ENCODE assay signal across 8 cellular contexts in genomic region chr14:91059576-91060471, GRCh38. TPM values are rescaled to one million over a fixed set of nuclear protein-coding genes. Genes with fewer than 3 reads are reported as not detected.
DNase-seq lines count a peak whose midpoint lies in the region; ATAC-seq, FAIRE-seq and TF ChIP-seq lines count a peak whose summit lies in the region.

No MANE protein-coding gene starts in this region.

- TF ChIP-seq CTCF in osteoblast (IDR thresholded peaks at IDR 0.05; ENCODE audit: extremely low read depth, low read depth, low read length), result no peak
- TF ChIP-seq CTCF in type B pancreatic cell (conservative IDR thresholded peaks at IDR 0.05), result peak; percentile 49

- no peaks in the 10 kb centered on the region for H3K9me3 Mint-ChIP-seq in type B pancreatic cell

- peak overlapping the region; percentile 85 for H3K4me3 Mint-ChIP-seq in type B pancreatic cell

- H3K27me3 ChIP-seq in osteoblast (ENCODE audit: insufficient read depth, low read length), result peaks cover 10% of the 10 kb centered on the region

- H4K20me1 ChIP-seq in osteoblast (ENCODE audit: insufficient read depth, low read length), result no peaks in the 10 kb centered on the region

- no peaks in the 10 kb centered on the region for H3K36me3 ChIP-seq in osteoblast (ENCODE audit: insufficient read depth, low read length)

- ATAC-seq in GM21360 (IDR thresholded peaks at IDR 0.05; ENCODE audit: unreplicated experiment), result peak; percentile 19

- H3K36me3 Mint-ChIP-seq in type B pancreatic cell, result no peaks in the 10 kb centered on the region

- peak overlapping the region; percentile 91 for H3K4me2 ChIP-seq in osteoblast (ENCODE audit: insufficient read depth, low read length)

- H2AFZ ChIP-seq in osteoblast (ENCODE audit: low read length), result peak overlapping the region; percentile 93

- peaks cover 8% of the 10 kb centered on the region for H3K4me1 ChIP-seq in osteoblast (ENCODE audit: insufficient read depth, low read length)

- H3K9me3 ChIP-seq in osteoblast (ENCODE audit: low read depth, low read length), result no peaks in the 10 kb centered on the region

- peaks cover 11% of the 10 kb centered on the region for H3K4me1 Mint-ChIP-seq in type B pancreatic cell (ENCODE audit: unreplicated experiment)

- peak overlapping the region; percentile 73 for H3K27ac Mint-ChIP-seq in type B pancreatic cell

- H3K27me3 Mint-ChIP-seq in type B pancreatic cell, result no peaks in the 10 kb centered on the region

- no peaks in the 10 kb centered on the region for H3K79me2 ChIP-seq in osteoblast (ENCODE audit: insufficient read depth, low read length)

- H3K27ac ChIP-seq in osteoblast (ENCODE audit: low read depth, low read length), result peak overlapping the region; percentile 76

- DNase-seq in COLO668 (lab: John Stamatoyannopoulos, UW; ENCODE audit: unreplicated experiment), result peak; percentile 86
- DNase-seq in HTR-8/SVneo (ENCODE audit: insufficient read length, low spot score), result peak; percentile 41
- DNase-seq in RKO (ENCODE audit: low spot score), result peak; percentile 62
- DNase-seq in activated naive CD4-positive, alpha-beta T cell (lab: John Stamatoyannopoulos, UW), result peak in 3 of 4 experiments; percentile 22 to 59 (median 49)
- peak; percentile 67 to 79 for DNase-seq in frontal cortex (ENCODE audit: low spot score in 2 of 2)
- peak; percentile 94 for DNase-seq in osteoblast (ENCODE audit: insufficient read length, low spot score, missing footprints)
- peak; percentile 72 for DNase-seq in type B pancreatic cell (ENCODE audit: extremely low spot score, unreplicated experiment)

- peak overlapping the region; percentile 87 for H3K4me3 ChIP-seq in osteoblast (ENCODE audit: insufficient read depth, low read length)

- FAIRE-seq in HTR-8/SVneo (lab: Jason Lieb, UNC) (peak; percentile 28), frontal cortex (lab: Jason Lieb, UNC) (no peak)

RNA-seq across cellular contexts. Expression of gene RPS6KA5, which starts 0.6 kb away (rescaled TPM):
- total RNA-seq in frontal cortex (8.2 TPM), osteoblast (1.2 and 1.4 TPM in 2 replicates), type B pancreatic cell (ENCODE audit: low replicate concordance) (6.0 and 7.4 TPM in 2 replicates)

RNA-seq across cellular contexts. Expression of gene DGLUCY, which starts 54.0 kb away (rescaled TPM):
- total RNA-seq in frontal cortex, result 23.2 TPM
- total RNA-seq in osteoblast, result 45.6 and 55.4 TPM in 2 replicates
- total RNA-seq in type B pancreatic cell (ENCODE audit: low replicate concordance), result 24.2 and 37.5 TPM in 2 replicates

Comparison
In these comparisons a context has a peak if more than half of its experiments do, and no peak if none do; other contexts are left out.
1. Peak in every context shown above with its lines: DNase-seq, ATAC-seq, H3K4me3 ChIP-seq and H3K27ac ChIP-seq.
2. DNase-seq: peak in every context shown above with its lines; median percentile 94 in osteoblast; 86 in COLO668; 73 in frontal cortex; 72 in type B pancreatic cell; 62 in RKO; 49 in activated naive CD4-positive, alpha-beta T cell; 41 in HTR-8/SVneo.